Comparison of ENCODE assay signal across 1 cellular context in the genomic region with DNA sequence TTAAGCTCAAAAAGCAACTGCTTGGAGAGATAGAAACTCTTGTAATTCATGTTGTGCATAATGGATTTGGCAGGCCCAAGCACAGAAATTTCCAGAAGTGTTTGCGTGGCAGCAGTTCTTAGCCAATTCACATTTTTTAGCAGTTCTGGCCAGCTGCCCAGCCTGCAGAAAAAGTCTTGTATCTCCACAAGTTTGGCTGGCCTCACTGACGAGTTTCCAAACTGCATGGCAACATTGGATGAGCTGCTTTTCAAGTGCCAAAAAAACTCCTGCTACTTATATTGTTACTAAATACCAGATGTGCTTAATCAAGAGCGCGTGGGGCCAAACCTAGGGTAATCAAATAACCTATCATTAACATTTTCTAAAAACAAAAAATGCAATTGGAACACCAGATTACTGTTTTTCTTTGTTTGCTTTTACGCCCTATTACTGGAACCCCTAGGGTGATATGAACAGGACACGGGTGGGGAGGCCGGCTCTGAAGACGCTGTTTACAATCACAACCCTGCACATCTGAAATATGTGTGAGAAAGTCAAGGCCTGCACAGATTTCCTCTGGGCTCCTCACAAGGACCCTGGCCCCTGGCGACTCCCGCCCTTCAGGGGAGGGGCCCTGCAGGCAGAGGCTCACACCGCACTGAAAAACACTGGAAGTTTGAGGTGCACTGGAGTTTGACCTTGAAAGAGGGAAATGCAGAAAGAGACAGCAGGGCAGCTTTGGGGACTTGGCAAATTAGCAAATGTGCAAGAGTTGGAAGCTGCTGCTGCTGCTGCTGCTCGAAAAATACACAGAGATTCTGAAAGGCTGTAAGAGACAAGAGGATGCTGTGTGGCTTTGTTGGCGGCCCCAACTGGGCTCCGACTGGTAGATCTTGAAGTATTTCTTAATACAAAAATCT.
TF ChIP-seq lines count a peak whose summit lies in the region.

No MANE protein-coding gene starts in this region.

TF ChIP-seq in K562, 482 proteins besides CTCF, POLR2A, EP300 and RAD21:
- no peak for TF ChIP-seq CHD7 (IDR thresholded peaks at IDR 0.05; ENCODE audit: low read depth, low read length)
- TF ChIP-seq NR2C1 (IDR thresholded peaks at IDR 0.05) = no peak
- TF ChIP-seq NR2C1 (tag; IDR thresholded peaks at IDR 0.05) = no peak
- TF ChIP-seq PML (IDR thresholded peaks at IDR 0.05; ENCODE audit: low read length) = no peak
- 0 out of 2 replicates have a peak, but pooled peaks have one; percentile 55 for TF ChIP-seq ESRRA (IDR thresholded peaks at IDR 0.05; ENCODE audit: borderline replicate concordance, low read depth)
